Comparison of ENCODE assay signal across 29 cellular contexts in the genomic region with DNA sequence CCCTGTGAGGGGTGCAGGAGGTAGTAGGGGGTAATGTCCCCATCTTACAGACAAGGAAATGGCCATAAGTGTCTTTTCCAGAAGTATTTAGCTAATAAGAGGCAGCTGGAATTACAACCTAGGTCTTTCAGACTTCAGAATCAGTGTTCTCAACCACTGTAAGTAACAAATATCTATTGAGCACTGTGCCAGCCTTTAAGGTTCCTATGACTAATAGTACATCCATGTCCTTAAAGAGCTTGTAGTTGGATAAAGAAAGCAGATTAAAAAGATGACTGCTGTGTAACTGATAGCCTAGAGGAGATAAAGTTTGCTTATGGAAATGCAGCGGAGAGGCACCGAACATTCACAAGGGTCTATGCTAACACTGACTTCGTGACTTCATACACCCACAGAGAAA.
DNase-seq lines count a peak whose midpoint lies in the region; ATAC-seq and TF ChIP-seq lines count a peak whose summit lies in the region.
"Had no signal": no experiment of that assay in that cellular context is flagged by ENCODE, and none has a peak within 500 bp of the region (broad histone marks: within the 10 kb centered on the region; RNA-seq: fewer than 3 reads in every experiment).

No MANE protein-coding gene starts in this region.

- no peak overlapping the region for H3K4me3 ChIP-seq in epithelial cell of esophagus (ENCODE audit: low read length)
- H3K4me3 ChIP-seq: cardiac muscle cell, coronary artery, esophagus muscularis mucosa, gastrocnemius medialis, transverse colon had no signal

- no peak for ATAC-seq in GM19035 (IDR thresholded peaks at IDR 0.05; ENCODE audit: unreplicated experiment)
- ATAC-seq: activated CD8-positive, alpha-beta memory T cell treated with anti-CD3 and anti-CD28 coated beads, Interleukin-2, amount 10 ng/mL, durations not matched to agents 7 days and 5 days; activated T-cell treated with anti-CD3 and anti-CD28 coated beads, Interleukin-2, amount 50 U/mL, for 72 hours; effector memory CD8-positive, alpha-beta T cell; gastrocnemius medialis; natural killer cell had no signal

- DNase-seq in EH (ENCODE audit: low read depth) (peak; percentile 48), RPMI7951 (ENCODE audit: low read depth) (peak; percentile 31), epithelial cell of esophagus (ENCODE audit: low read depth) (peak; percentile 25), renal cortical epithelial cell (ENCODE audit: low read depth) (peak; percentile 21), DMS53 (lab: John Stamatoyannopoulos, UW) (no peak)
- no peak for DNase-seq in stimulated activated CD4-positive, alpha-beta T cell treated with anti-CD3 and anti-CD28 coated beads, Interleukin-1b, Interleukin-23, amount 100 ng/mL, for 48 hours
- DNase-seq: activated B cell treated with CpG ODN at 0.5 μM for 24 hours; activated CD8-positive, alpha-beta memory T cell treated with anti-CD3 and anti-CD28 coated beads, Interleukin-2, amount 10 ng/mL, durations not matched to agents 7 days and 5 days; activated naive CD4-positive, alpha-beta T cell; activated T-cell treated with anti-CD3 and anti-CD28 coated beads, Interleukin-2, amount 50 U/mL, for 72 hours; C1 segment of cervical spinal cord; Caco-2; DMS79 treated with DMSO at 0.1 percent for 48 hours; effector memory CD8-positive, alpha-beta T cell; gastrocnemius medialis; hippocampal formation; midbrain; natural killer cell; NCI-H1092 treated with DMSO at 0.1 percent for 48 hours; NCI-H187; NCI-H526 treated with DMSO at 0.1 percent for 48 hours; occipital lobe; SIG-M5; stimulated activated CD4-positive, alpha-beta T cell treated with anti-CD3 and anti-CD28 coated beads, Interleukin-2, amount 100 ng/mL, for 48 hours; transverse colon had no signal

- TF ChIP-seq CTCF in epithelial cell of esophagus (IDR thresholded peaks at IDR 0.05; ENCODE audit: insufficient read depth, low read depth, low read length, missing control alignments) = no peak

Comparison
In these comparisons a context has a peak if more than half of its experiments do, and no peak if none do; other contexts are left out.
1. DNase-seq: peak in EH (single experiment), RPMI7951 (single experiment), epithelial cell of esophagus (single experiment) and renal cortical epithelial cell (single experiment); none in stimulated activated CD4-positive, alpha-beta T cell treated with anti-CD3 and anti-CD28 coated beads, Interleukin-1b, Interleukin-23, amount 100 ng/mL, for 48 hours (single experiment) and DMS53 (single experiment).